ENCODE assay signal across 18 cellular contexts in the genomic region with DNA sequence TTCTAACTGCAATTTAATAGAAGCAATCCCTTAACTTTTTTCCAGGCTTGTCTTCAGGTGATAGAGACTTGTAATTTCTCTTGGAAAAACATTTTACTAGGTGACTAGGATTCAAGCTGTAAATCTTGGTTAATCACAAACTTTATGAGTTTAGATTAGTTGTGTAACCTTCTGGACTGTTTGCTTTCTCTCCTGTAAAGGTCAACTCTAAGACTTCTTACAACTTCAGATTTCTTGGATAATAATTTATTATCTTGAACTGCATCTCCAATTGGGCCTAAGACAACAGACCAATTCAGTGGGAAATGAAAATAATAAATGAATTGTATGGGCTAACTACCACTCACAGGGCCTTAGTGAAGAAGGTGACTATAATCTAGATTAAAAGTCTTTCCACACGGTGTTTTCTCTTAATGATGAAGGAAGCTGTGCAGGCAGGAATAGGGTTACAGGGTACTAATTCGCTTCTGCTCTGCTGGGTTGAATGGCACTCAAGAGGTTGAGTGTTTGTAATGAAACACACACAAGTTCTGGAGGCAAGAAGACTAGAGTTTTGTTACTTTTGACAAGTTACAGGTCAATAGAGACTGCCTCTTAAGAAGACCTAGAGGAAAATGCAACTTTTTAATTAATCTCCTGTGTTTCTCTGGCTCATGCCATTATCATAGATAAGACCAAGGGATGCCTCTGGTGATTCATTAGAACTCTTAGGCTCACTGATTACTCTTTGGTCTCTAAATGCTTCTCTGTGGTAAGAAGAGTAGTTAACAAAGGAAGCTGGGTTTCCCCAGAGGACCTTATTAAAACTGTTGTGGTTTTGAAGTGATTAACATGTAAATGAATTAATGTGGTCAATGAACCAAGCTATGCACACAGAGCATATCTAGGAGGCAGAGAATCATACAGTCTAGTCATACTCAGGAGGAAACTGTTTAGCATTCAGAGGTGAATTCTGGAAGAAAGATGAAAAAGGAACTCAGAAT. TPM values are rescaled to one million over a fixed set of nuclear protein-coding genes. Genes with fewer than 3 reads are reported as not detected.
A peak's percentile ranks its signal among the peaks of the same experiment; 100 is the strongest.
DNase-seq lines count a peak whose midpoint lies in the region; ATAC-seq and TF ChIP-seq lines count a peak whose summit lies in the region.
"Had no signal": no experiment of that assay in that cellular context is flagged by ENCODE, and none has a peak within 500 bp of the region (broad histone marks: within the 10 kb centered on the region; RNA-seq: fewer than 3 reads in every experiment).

No MANE protein-coding gene starts in this region.

- H3K4me3 Mint-ChIP-seq in nephron progenitor cell: no peak overlapping the region
- H3K4me3 Mint-ChIP-seq: activated CD4-positive, alpha-beta T cell treated with anti-CD3 and anti-CD28 coated beads, Interleukin-2, amount 10 ng/mL, durations not matched to agents 7 days and 5 days; stimulated activated memory B cell treated with anti-CD40 and anti-IgM and Interleukin-4, amounts not matched to agents 10 μg/mL and 1 μg/mL and 100 μg/mL, for 72 hours; T-helper 1 cell treated with Interleukin-12 subunit alpha and Interleukin-12 subunit beta and Interleukin-4 antibody, amounts not matched to agents 30 μg/mL and 1 μg/mL, for 36 hours had no signal

- H3F3A ChIP-seq in DOHH2 (ENCODE audit: control insufficient read depth, insufficient read depth): peaks cover 3% of the 10 kb centered on the region; the same call in 1 of the 2 replicates

- peaks cover 15% of the 10 kb centered on the region for H3K9me3 Mint-ChIP-seq in nephron progenitor cell
- H3K9me3 Mint-ChIP-seq: activated CD4-positive, alpha-beta T cell treated with anti-CD3 and anti-CD28 coated beads, Interleukin-2, amount 10 ng/mL, durations not matched to agents 7 days and 5 days; T-helper 1 cell treated with Interleukin-12 subunit alpha and Interleukin-12 subunit beta and Interleukin-4 antibody, amounts not matched to agents 30 μg/mL and 1 μg/mL, for 36 hours had no signal

- intact Hi-C loops in left lung (cut with DNase I): no loop called here

- H3K4me3 ChIP-seq in BLaER1 (no peak overlapping the region), DOHH2 (ENCODE audit: low read length) (no peak overlapping the region), left lung (no peak overlapping the region)
- H3K4me3 ChIP-seq: HAP-1 had no signal

- H3K27ac Mint-ChIP-seq in nephron progenitor cell: no peak overlapping the region
- H3K27ac Mint-ChIP-seq: activated CD4-positive, alpha-beta T cell treated with anti-CD3 and anti-CD28 coated beads, Interleukin-2, amount 10 ng/mL, durations not matched to agents 7 days and 5 days; stimulated activated memory B cell treated with anti-CD40 and anti-IgM and Interleukin-4, amounts not matched to agents 10 μg/mL and 1 μg/mL and 100 μg/mL, for 72 hours; T-helper 1 cell treated with Interleukin-12 subunit alpha and Interleukin-12 subunit beta and Interleukin-4 antibody, amounts not matched to agents 30 μg/mL and 1 μg/mL, for 36 hours had no signal

- peaks cover 5% of the 10 kb centered on the region for H3K4me1 Mint-ChIP-seq in nephron progenitor cell
- H3K4me1 Mint-ChIP-seq: stimulated activated memory B cell treated with anti-CD40 and anti-IgM and Interleukin-4, amounts not matched to agents 10 μg/mL and 1 μg/mL and 100 μg/mL, for 72 hours had no signal

- H3K4me1 ChIP-seq in BLaER1 (peaks cover 24% of the 10 kb centered on the region), DOHH2 (ENCODE audit: control insufficient read depth, low read length) (peaks cover 22% of the 10 kb centered on the region), left lung (peaks cover 0 to 5% of the 10 kb centered on the region in 2 donors)
- H3K4me1 ChIP-seq: HAP-1 had no signal

- no peak overlapping the region for H3K9ac ChIP-seq in BLaER1

- H3K36me3 ChIP-seq in BLaER1 (no peaks in the 10 kb centered on the region), DOHH2 (ENCODE audit: control insufficient read depth, low read length) (no peaks in the 10 kb centered on the region), left lung (no peaks in the 10 kb centered on the region)
- H3K36me3 ChIP-seq: HAP-1 had no signal

- ATAC-seq in left lung (peak; percentile 86), GM18907 (IDR thresholded peaks at IDR 0.05; ENCODE audit: unreplicated experiment) (no peak)
- ATAC-seq: stimulated activated memory B cell treated with anti-CD40 and anti-IgM and Interleukin-4, amounts not matched to agents 10 μg/mL and 1 μg/mL and 100 μg/mL, for 72 hours had no signal

- H3K9me2 ChIP-seq in DOHH2 (replicated peaks; ENCODE audit: control insufficient read depth, low read length): no peaks in the 10 kb centered on the region

- DNase-seq in left lung (no peak), GM10266 (ENCODE audit: extremely low spot score) (no peak), nephron progenitor cell (no peak)
- no peak for DNase-seq in stimulated activated CD4-positive, alpha-beta T cell treated with anti-CD3 and anti-CD28 coated beads, Interleukin-4, amount 100 ng/mL, for 1 hour
- DNase-seq: activated CD4-positive, alpha-beta T cell treated with anti-CD3 and anti-CD28 coated beads, Interleukin-2, amount 10 ng/mL, durations not matched to agents 7 days and 5 days; GF-D8; islet precursor cell; KG1; NCI-H1930; NCI-H526 treated with DMSO at 0.1 percent for 48 hours had no signal

- no peaks in the 10 kb centered on the region for H3K36me3 Mint-ChIP-seq in nephron progenitor cell (ENCODE audit: low read depth)
- H3K36me3 Mint-ChIP-seq: stimulated activated memory B cell treated with anti-CD40 and anti-IgM and Interleukin-4, amounts not matched to agents 10 μg/mL and 1 μg/mL and 100 μg/mL, for 72 hours had no signal

- no peaks in the 10 kb centered on the region for H4K20me1 ChIP-seq in BLaER1
- no peaks in the 10 kb centered on the region for H4K20me1 ChIP-seq in DOHH2 (ENCODE audit: control insufficient read depth, insufficient read depth, low read depth, low read length)

- H3K27me3 Mint-ChIP-seq in nephron progenitor cell (ENCODE audit: low read depth, poor library complexity): peaks cover 5% of the 10 kb centered on the region

- H3K79me2 ChIP-seq in DOHH2 (ENCODE audit: control insufficient read depth, low read length): no peaks in the 10 kb centered on the region

- no peak for TF ChIP-seq CTCF in DOHH2 (IDR thresholded peaks at IDR 0.05; ENCODE audit: low read depth, low read length, poor library complexity, severe bottlenecking)
- TF ChIP-seq CTCF in VCaP (conservative IDR thresholded peaks at IDR 0.05): no peak
- no peak for TF ChIP-seq CTCF in left lung (IDR thresholded peaks at IDR 0.05)
- no peak for TF ChIP-seq CTCF in GM10266 (IDR thresholded peaks at IDR 0.05; ENCODE audit: control insufficient read depth, insufficient read depth, low read depth, missing control alignments)
- no peak for TF ChIP-seq CTCF in nephron progenitor cell (IDR thresholded peaks at IDR 0.05)

- peak overlapping the region; percentile 17 for H3K4me2 ChIP-seq in BLaER1
- H3K4me2 ChIP-seq in DOHH2 (ENCODE audit: low read length): peak overlapping the region; percentile 40

- H3K27ac ChIP-seq in BLaER1: no peak overlapping the region
- H3K27ac ChIP-seq in DOHH2 (ENCODE audit: low read depth, low read length): no peak overlapping the region
- peak overlapping the region; percentile 97 for H3K27ac ChIP-seq in VCaP
- no peak overlapping the region for H3K27ac ChIP-seq in left lung

- H3K9me3 ChIP-seq in BLaER1 (peaks cover 22% of the 10 kb centered on the region), DOHH2 (ENCODE audit: control insufficient read depth, insufficient read depth, low read length) (no peaks in the 10 kb centered on the region; the same call in 1 of the 2 replicates), left lung (no peaks in the 10 kb centered on the region)
- H3K9me3 ChIP-seq: HAP-1 had no signal

- H3K27me3 ChIP-seq in BLaER1 (peaks cover 52% of the 10 kb centered on the region), DOHH2 (ENCODE audit: control insufficient read depth, low read length) (peaks cover 46% of the 10 kb centered on the region), left lung (no peaks in the 10 kb centered on the region)

RNA-seq across cellular contexts. Expression of gene OR4E1, which starts 30.0 kb away (rescaled TPM):
- total RNA-seq in left lung: not detected
- total RNA-seq: cardiac septum had no signal

RNA-seq across cellular contexts. Expression of gene OR4E2, which starts 50.0 kb away (rescaled TPM):
- total RNA-seq in left lung: not detected
- total RNA-seq: activated CD4-positive, alpha-beta T cell treated with anti-CD3 and anti-CD28 coated beads, Interleukin-2, amount 10 ng/mL, durations not matched to agents 7 days and 5 days; cardiac septum had no signal
